20 cellular contexts compared by ENCODE assay signal in genomic region chr16:4137438-4137837, GRCh38. TPM values are rescaled to one million over a fixed set of nuclear protein-coding genes. Genes with fewer than 3 reads are reported as not detected.
DNase-seq lines count a peak whose midpoint lies in the region; ATAC-seq, FAIRE-seq and TF ChIP-seq lines count a peak whose summit lies in the region.
"Had no signal": no experiment of that assay in that cellular context is flagged by ENCODE, and none has a peak within 500 bp of the region (broad histone marks: within the 10 kb centered on the region; RNA-seq: fewer than 3 reads in every experiment).

No MANE protein-coding gene starts in this region.

- H3K4me1 ChIP-seq in Caco-2 = peaks cover 18% of the 10 kb centered on the region
- H3K4me1 ChIP-seq in RWPE2 (ENCODE audit: insufficient read depth, poor library complexity, severe bottlenecking) = peaks cover 27% of the 10 kb centered on the region

- no peak for DNase-seq in activated CD4-positive, alpha-beta T cell treated with anti-CD3 and anti-CD28 coated beads, Interleukin-2, amount 10 ng/mL, durations not matched to agents 7 days and 5 days
- no peak for DNase-seq in activated CD4-positive, alpha-beta T cell treated with anti-CD3 and anti-CD28 coated beads for 48 hours
- no peak for DNase-seq in Caco-2
- no peak for DNase-seq in RWPE2 (ENCODE audit: low spot score)
- DNase-seq in mesothelial cell of epicardium (ENCODE audit: low spot score in 2 of 2, unreplicated experiment in 2 of 2) = no peak
- DNase-seq in DMS 273 treated with DMSO at 0.1 percent for 48 hours (lab: John Stamatoyannopoulos, UW) = no peak
- no peak for DNase-seq in GM12892 (ENCODE audit: insufficient read length)
- no peak for DNase-seq in GM10266 (ENCODE audit: extremely low spot score)
- DNase-seq: AML-193; C1 segment of cervical spinal cord; CD8-positive, alpha-beta memory T cell; EL; GF-D8; GOT3; NCI-H1694 treated with DMSO at 0.1 percent for 48 hours; NCI-H446; NCI-H526; Right ventricle myocardium superior had no signal

- POLR2A ChIA-PET in activated CD4-positive, alpha-beta T cell treated with anti-CD3 and anti-CD28 coated beads, Interleukin-2, amount 10 ng/mL, durations not matched to agents 7 days and 5 days (lab: Charles Lee) = no interaction called here
- POLR2A ChIA-PET in Caco-2 (lab: Charles Lee) = no interaction called here

- no TSS peak for BruUV-seq in Caco-2 (replicated peaks; lab: Mats Ljungman, UMichigan)

- no peak for FAIRE-seq in GM12892 (lab: Jason Lieb, UNC)
- FAIRE-seq: D721Med, HTR-8/SVneo had no signal

- no peak overlapping the region for H3K4me3 ChIP-seq in Caco-2 (ENCODE audit: low read depth, low read length)
- H3K4me3 ChIP-seq in RWPE2 (ENCODE audit: severe bottlenecking) = no peak overlapping the region

- H3K9me3 ChIP-seq in Caco-2 = no peaks in the 10 kb centered on the region
- peaks cover 4% of the 10 kb centered on the region for H3K9me3 ChIP-seq in RWPE2 (ENCODE audit: severe bottlenecking)

- H3K27ac ChIP-seq in RWPE2 (ENCODE audit: poor library complexity, severe bottlenecking) = peak overlapping the region; percentile 64

- TF ChIP-seq POLR2A in GM12892 (IDR thresholded peaks at IDR 0.05; ENCODE audit: low read depth, low read length) = no peak

- peaks cover 10% of the 10 kb centered on the region for H3K9me3 Mint-ChIP-seq in activated CD4-positive, alpha-beta T cell treated with anti-CD3 and anti-CD28 coated beads, Interleukin-2, amount 10 ng/mL, durations not matched to agents 7 days and 5 days
- H3K9me3 Mint-ChIP-seq in Caco-2 (ENCODE audit: unreplicated experiment) (peaks cover 10% of the 10 kb centered on the region), mesothelial cell of epicardium (peaks cover 10% of the 10 kb centered on the region)

- no peaks in the 10 kb centered on the region for H3K27me3 ChIP-seq in Caco-2 (replicated peaks; ENCODE audit: control insufficient read depth, insufficient read depth, low read length)
- H3K27me3 ChIP-seq in RWPE2 (ENCODE audit: insufficient read depth, poor library complexity, severe bottlenecking) = no peaks in the 10 kb centered on the region

- no peaks in the 10 kb centered on the region for H3K36me3 ChIP-seq in Caco-2 (ENCODE audit: control insufficient read depth, insufficient read depth, low read length)
- no peaks in the 10 kb centered on the region for H3K36me3 ChIP-seq in RWPE2 (ENCODE audit: low read depth)

- peaks cover 15% of the 10 kb centered on the region for H3K36me3 Mint-ChIP-seq in activated CD4-positive, alpha-beta T cell treated with anti-CD3 and anti-CD28 coated beads, Interleukin-2, amount 10 ng/mL, durations not matched to agents 7 days and 5 days (ENCODE audit: low read depth)
- H3K36me3 Mint-ChIP-seq in Caco-2 (ENCODE audit: insufficient read depth, unreplicated experiment) = peaks cover 6% of the 10 kb centered on the region
- peaks cover 6% of the 10 kb centered on the region for H3K36me3 Mint-ChIP-seq in mesothelial cell of epicardium

- H3K27ac Mint-ChIP-seq in activated CD4-positive, alpha-beta T cell treated with anti-CD3 and anti-CD28 coated beads, Interleukin-2, amount 10 ng/mL, durations not matched to agents 7 days and 5 days = peak overlapping the region; percentile 42
- H3K27ac Mint-ChIP-seq in Caco-2 (ENCODE audit: unreplicated experiment) (peak overlapping the region; percentile 5), mesothelial cell of epicardium (peak overlapping the region; percentile 51)

- H3K4me3 Mint-ChIP-seq in activated CD4-positive, alpha-beta T cell treated with anti-CD3 and anti-CD28 coated beads, Interleukin-2, amount 10 ng/mL, durations not matched to agents 7 days and 5 days = no peak overlapping the region
- no peak overlapping the region for H3K4me3 Mint-ChIP-seq in Caco-2 (ENCODE audit: unreplicated experiment)
- H3K4me3 Mint-ChIP-seq in mesothelial cell of epicardium = no peak overlapping the region
- H3K4me3 Mint-ChIP-seq: CD8-positive, alpha-beta memory T cell had no signal

- CTCF ChIA-PET in activated CD4-positive, alpha-beta T cell treated with anti-CD3 and anti-CD28 coated beads, Interleukin-2, amount 10 ng/mL, durations not matched to agents 7 days and 5 days (lab: Charles Lee) = no interaction called here
- CTCF ChIA-PET in Caco-2 (lab: Charles Lee) = no interaction called here

- no peak for ATAC-seq in RWPE2 (ENCODE audit: low read depth)

- H3K4me1 Mint-ChIP-seq in activated CD4-positive, alpha-beta T cell treated with anti-CD3 and anti-CD28 coated beads, Interleukin-2, amount 10 ng/mL, durations not matched to agents 7 days and 5 days = peaks cover 32% of the 10 kb centered on the region
- H3K4me1 Mint-ChIP-seq in Caco-2 (ENCODE audit: low read depth, unreplicated experiment) = peaks cover 9% of the 10 kb centered on the region
- H3K4me1 Mint-ChIP-seq in mesothelial cell of epicardium = peaks cover 25% of the 10 kb centered on the region

- intact Hi-C loops in Caco-2 (cut with micrococcal nuclease; ENCODE audit: unreplicated experiment) = no loop called here

- TF ChIP-seq CTCF in Caco-2 (IDR thresholded peaks at IDR 0.05; ENCODE audit: insufficient read depth in 1 of 2, low read depth in 1 of 2, low read length in 1 of 2, severe bottlenecking in 1 of 2, unreplicated experiment in 1 of 2) (no peak), RWPE2 (IDR thresholded peaks at IDR 0.05; ENCODE audit: poor library complexity, severe bottlenecking) (no peak), mesothelial cell of epicardium (IDR thresholded peaks at IDR 0.05; ENCODE audit: unreplicated experiment) (no peak), GM10266 (IDR thresholded peaks at IDR 0.05; ENCODE audit: control insufficient read depth, insufficient read depth, low read depth, missing control alignments) (no peak)

- H3K27me3 Mint-ChIP-seq in activated CD4-positive, alpha-beta T cell treated with anti-CD3 and anti-CD28 coated beads, Interleukin-2, amount 10 ng/mL, durations not matched to agents 7 days and 5 days = peaks cover 13% of the 10 kb centered on the region
- H3K27me3 Mint-ChIP-seq in Caco-2 (ENCODE audit: insufficient read depth, unreplicated experiment) (no peaks in the 10 kb centered on the region), mesothelial cell of epicardium (ENCODE audit: low read depth) (no peaks in the 10 kb centered on the region)

RNA-seq across cellular contexts. Expression of gene ADCY9, which starts 21.2 kb away (rescaled TPM):
- total RNA-seq in activated CD4-positive, alpha-beta T cell treated with anti-CD3 and anti-CD28 coated beads, Interleukin-2, amount 10 ng/mL, durations not matched to agents 7 days and 5 days = 10 to 100 TPM; 10.4 to 12.4 TPM
- 11.5 and 12.6 TPM in 2 replicates for total RNA-seq in Caco-2 (2022)
- total RNA-seq in mesothelial cell of epicardium = 10.4 to 13.8 TPM (median 13.1 TPM) in 3 replicates
- polyA plus RNA-seq in GM12892 (2012; ENCODE audit: missing spikeins) = 0.11 TPM
